Comparison of ENCODE assay signal across 8 cellular contexts in the genomic region with DNA sequence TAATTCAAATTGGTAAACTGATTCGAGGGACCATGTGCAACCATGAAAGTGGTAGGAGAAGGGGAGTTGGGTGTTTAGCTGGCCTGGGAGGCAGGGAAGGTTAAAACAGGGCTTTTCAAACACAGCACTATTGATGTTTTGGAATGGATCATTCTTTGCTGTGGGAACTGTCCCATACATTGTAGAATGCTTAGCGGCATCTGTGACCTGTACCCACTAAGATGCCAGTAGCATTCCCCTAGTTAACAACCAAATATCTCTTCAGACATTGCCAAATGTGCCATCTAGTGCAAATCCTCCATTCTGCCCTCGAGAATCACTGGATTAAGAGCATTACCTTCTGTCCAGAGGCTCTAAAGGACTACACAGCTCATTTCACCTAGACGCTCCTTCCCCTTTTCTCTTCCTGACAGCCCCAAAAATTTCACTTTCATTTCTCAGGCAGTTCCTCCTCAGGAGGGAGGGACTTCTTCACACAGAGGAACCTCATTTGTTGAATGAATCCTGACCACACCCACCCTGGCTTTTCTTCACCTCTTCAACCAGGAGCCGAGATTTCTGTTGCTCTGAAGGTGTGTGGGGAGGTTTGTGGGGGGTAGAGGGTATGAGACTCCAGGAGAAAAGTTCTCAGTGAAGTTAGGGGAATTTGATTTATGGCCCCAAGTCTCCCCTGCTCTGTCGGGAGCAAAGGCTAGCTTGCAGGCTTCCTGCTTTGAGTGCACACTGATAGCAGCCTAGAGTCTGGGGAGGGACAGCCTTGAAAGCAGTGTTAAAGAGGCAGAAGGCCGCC. TPM values are rescaled to one million over a fixed set of nuclear protein-coding genes. Genes with fewer than 3 reads are reported as not detected.
DNase-seq lines count a peak whose midpoint lies in the region; ATAC-seq and TF ChIP-seq lines count a peak whose summit lies in the region.

A gene with protein sequence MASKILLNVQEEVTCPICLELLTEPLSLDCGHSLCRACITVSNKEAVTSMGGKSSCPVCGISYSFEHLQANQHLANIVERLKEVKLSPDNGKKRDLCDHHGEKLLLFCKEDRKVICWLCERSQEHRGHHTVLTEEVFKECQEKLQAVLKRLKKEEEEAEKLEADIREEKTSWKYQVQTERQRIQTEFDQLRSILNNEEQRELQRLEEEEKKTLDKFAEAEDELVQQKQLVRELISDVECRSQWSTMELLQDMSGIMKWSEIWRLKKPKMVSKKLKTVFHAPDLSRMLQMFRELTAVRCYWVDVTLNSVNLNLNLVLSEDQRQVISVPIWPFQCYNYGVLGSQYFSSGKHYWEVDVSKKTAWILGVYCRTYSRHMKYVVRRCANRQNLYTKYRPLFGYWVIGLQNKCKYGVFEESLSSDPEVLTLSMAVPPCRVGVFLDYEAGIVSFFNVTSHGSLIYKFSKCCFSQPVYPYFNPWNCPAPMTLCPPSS (plus strand): TSS at position 513 of the 790 bp plus-strand sequence. CDS start 7,331 bp downstream, outside the sequence.

- intact Hi-C loops in sciatic nerve (cut with DNase I) = no loop called here

- POLR2A ChIA-PET in AG04450 (lab: Yijun Ruan, JAX) = no interaction called here

- no peak for TF ChIP-seq CTCF in AG04450 (IDR thresholded peaks at IDR 0.05; ENCODE audit: low read depth, low read length)

- CTCF ChIA-PET in AG04450 (lab: Charles Lee) = interaction anchor here (1.7 kb wide), 1 partner anchor 59 kb away, joined by 5 read pairs; no protein-coding TSS in a partner anchor

- peak within 1 kb of the TSS; percentile 70 for H3K4me3 ChIP-seq in AG04450 (ENCODE audit: low read depth, low read length)

- no peak within 1 kb of the TSS for H3K27ac ChIP-seq in AG04450 (ENCODE audit: low read depth, low read length)

- no peaks in the 10 kb centered on the region for H3K9me3 ChIP-seq in AG04450 (ENCODE audit: control insufficient read depth, insufficient read depth, low read length)

- no peak for DNase-seq in AG04450 (ENCODE audit: low read depth, low spot score)
- DNase-seq in GM19240 (ENCODE audit: insufficient read length, low spot score) = peak; percentile 86
- DNase-seq in SKM-1 (lab: John Stamatoyannopoulos, UW; ENCODE audit: unreplicated experiment) = peak; percentile 86
- DNase-seq in amniotic stem cell (lab: John Stamatoyannopoulos, UW) = peak; percentile 38
- peak; percentile 89 for DNase-seq in hepatic stellate cell (ENCODE audit: low spot score)
- DNase-seq in sciatic nerve (ENCODE audit: low spot score) = peak; percentile 64
- no peak for DNase-seq in NCI-H146 treated with DMSO at 0.1 percent for 48 hours (lab: John Stamatoyannopoulos, UW; ENCODE audit: unreplicated experiment)

- ATAC-seq in HG03432 (IDR thresholded peaks at IDR 0.05; ENCODE audit: unreplicated experiment) = peak; percentile 97
- ATAC-seq in sciatic nerve = peak; percentile 96

- H3K27me3 ChIP-seq in AG04450 (ENCODE audit: control insufficient read depth, insufficient read depth, low read length) = no peaks in the 10 kb centered on the region

RNA-seq across cellular contexts. Expression of the gene that starts here (rescaled TPM):
- 12.8 and 18.3 TPM in 2 replicates for polyA plus RNA-seq in AG04450 (2011; rRNA removed)
- 6.8 and 8.3 TPM in 2 replicates for polyA minus RNA-seq in AG04450 (2011; rRNA and poly(A)+ RNA removed)
- 7.2 TPM for total RNA-seq in sciatic nerve

Comparison
In these comparisons a context has a peak if more than half of its experiments do, and no peak if none do; other contexts are left out.
1. DNase-seq: peak in GM19240 (single experiment), SKM-1 (single experiment), amniotic stem cell (single experiment), hepatic stellate cell (single experiment) and sciatic nerve (single experiment); none in AG04450 (single experiment) and NCI-H146 treated with DMSO at 0.1 percent for 48 hours (single experiment).